Comparison of ENCODE assay signal across 10 cellular contexts in the genomic region with DNA sequence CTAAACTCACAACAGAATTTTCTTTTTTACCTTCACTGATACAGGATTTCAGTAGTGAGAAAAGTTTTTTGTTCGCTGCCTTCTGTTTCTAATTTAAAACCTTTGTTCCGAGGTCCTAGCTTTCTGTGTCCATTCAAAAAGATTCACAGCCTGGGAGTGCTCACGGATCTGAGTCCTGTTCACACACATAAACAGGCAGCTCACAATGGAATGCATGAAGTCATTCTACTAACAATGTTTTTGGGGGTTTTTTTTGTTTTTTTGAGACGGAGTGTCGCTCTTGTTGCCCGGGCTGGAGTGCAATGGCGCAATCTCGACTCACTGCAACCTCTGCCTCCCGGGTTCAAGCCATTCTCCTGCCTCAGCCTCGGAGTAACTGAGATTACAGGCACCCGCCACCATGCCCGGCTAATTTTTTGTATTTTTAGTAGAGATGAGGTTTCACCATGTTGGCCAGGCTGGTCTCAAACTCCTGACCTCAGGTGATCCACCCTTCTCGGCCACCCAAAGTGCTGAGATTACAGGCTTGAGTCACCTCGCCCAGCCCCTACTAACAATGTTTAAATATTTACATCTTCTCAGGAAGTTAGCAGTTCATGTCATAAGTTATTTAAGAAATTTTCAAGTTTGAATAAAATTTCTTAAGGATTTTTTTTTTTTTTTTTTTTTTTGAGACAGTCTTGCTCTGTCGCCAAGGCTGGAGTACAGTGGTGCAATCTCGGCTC. TPM values are rescaled to one million over a fixed set of nuclear protein-coding genes. Genes with fewer than 3 reads are reported as not detected.
"Had no signal": no experiment of that assay in that cellular context is flagged by ENCODE, and none has a peak within 500 bp of the region (broad histone marks: within the 10 kb centered on the region; RNA-seq: fewer than 3 reads in every experiment).

No MANE protein-coding gene starts in this region.

RNA-seq across cellular contexts. Expression of gene PRR18, which starts 59.0 kb away (rescaled TPM):
- total RNA-seq: naive thymus-derived CD8-positive, alpha-beta T cell; natural killer cell treated with Interleukin-12 subunit alpha and Interleukin-12 subunit beta and Interleukin-15 and Interleukin-18, amount 100 ng/mL, for 72 hours; osteocyte; pulmonary artery endothelial cell; right atrium auricular region; sciatic nerve; smooth muscle cell; suprapubic skin; transverse colon; vagina had no signal
